ENCODE assay signal across 34 cellular contexts in genomic region chr4:101044766-101045165, GRCh38.
"Had no signal": no experiment of that assay in that cellular context is flagged by ENCODE, and none has a peak within 500 bp of the region (broad histone marks: within the 10 kb centered on the region; RNA-seq: fewer than 3 reads in every experiment).

No MANE protein-coding gene starts in this region.

- H3K9me3 Mint-ChIP-seq: activated CD4-positive, alpha-beta T cell treated with anti-CD3 and anti-CD28 coated beads, Interleukin-2, amount 10 ng/mL, durations not matched to agents 7 days and 5 days; activated CD8-positive, alpha-beta T cell treated with anti-CD3 and anti-CD28 coated beads for 36 hours; activated naive CD4-positive, alpha-beta T cell treated with anti-CD3 and anti-CD28 coated beads for 36 hours; activated naive CD4-positive, alpha-beta T cell treated with anti-CD3 and anti-CD28 coated beads, Interleukin-2, amount 50 U/mL, for 24 hours; activated naive CD8-positive, alpha-beta T cell treated with anti-CD3 and anti-CD28 coated beads for 36 hours; activated naive CD8-positive, alpha-beta T cell treated with anti-CD3 and anti-CD28 coated beads, Interleukin-2, amount 50 U/mL, for 24 hours; activated T-helper 1 cell treated with anti-CD3 and anti-CD28 coated beads, Interleukin-12 subunit alpha, Interleukin-12 subunit beta, Interleukin-2, Interleukin-4 antibody, amounts not matched to agents 30 ng/mL and 10 ng/mL and 1 ng/mL, durations not matched to agents 14 hours and 24 hours and 36 hours; activated T-helper 2 cell treated with anti-CD3 and anti-CD28 coated beads, Interferon-gamma antibody, Interleukin-2, Interleukin-4, amounts not matched to agents 10 μg/mL and 5 μg/mL and 100 μg/mL, durations not matched to agents 14 hours and 24 hours and 36 hours; dendritic cell treated with granulocyte-macrophage colony-stimulating factor and Interleukin-4, amounts not matched to agents 40 ng/mL and 50 ng/mL, for 4 days; endodermal cell; T-helper 2 cell treated with Interferon-gamma antibody and Interleukin-4, amounts not matched to agents 5 μg/mL and 100 μg/mL, for 36 hours had no signal

- H3K4me3 ChIP-seq: adrenal gland, body of pancreas, coronary artery, dorsolateral prefrontal cortex had no signal

- H3K9me3 ChIP-seq: adrenal gland, body of pancreas had no signal

- H3K27ac ChIP-seq: adrenal gland, body of pancreas, coronary artery, dorsolateral prefrontal cortex, WERI-Rb-1 had no signal

- H3K4me1 ChIP-seq: adrenal gland, body of pancreas had no signal

- H3K27me3 ChIP-seq: adrenal gland, body of pancreas, dorsolateral prefrontal cortex had no signal

- H3K4me3 Mint-ChIP-seq: activated CD4-positive, alpha-beta T cell treated with anti-CD3 and anti-CD28 coated beads, Interleukin-2, amount 10 ng/mL, durations not matched to agents 7 days and 5 days; activated CD8-positive, alpha-beta T cell treated with anti-CD3 and anti-CD28 coated beads for 36 hours; activated naive CD4-positive, alpha-beta T cell treated with anti-CD3 and anti-CD28 coated beads for 36 hours; activated naive CD4-positive, alpha-beta T cell treated with anti-CD3 and anti-CD28 coated beads, Interleukin-2, amount 50 U/mL, for 24 hours; activated naive CD8-positive, alpha-beta T cell treated with anti-CD3 and anti-CD28 coated beads for 36 hours; activated naive CD8-positive, alpha-beta T cell treated with anti-CD3 and anti-CD28 coated beads, Interleukin-2, amount 50 U/mL, for 24 hours; activated T-helper 1 cell treated with anti-CD3 and anti-CD28 coated beads, Interleukin-12 subunit alpha, Interleukin-12 subunit beta, Interleukin-2, Interleukin-4 antibody, amounts not matched to agents 30 ng/mL and 10 ng/mL and 1 ng/mL, durations not matched to agents 14 hours and 24 hours and 36 hours; dendritic cell treated with granulocyte-macrophage colony-stimulating factor and Interleukin-4, amounts not matched to agents 40 ng/mL and 50 ng/mL, for 4 days; endodermal cell; T-helper 17 cell; T-helper 2 cell treated with Interferon-gamma antibody and Interleukin-4, amounts not matched to agents 5 μg/mL and 100 μg/mL, for 36 hours had no signal

- H3K36me3 ChIP-seq: adrenal gland, WERI-Rb-1 had no signal

- H3K27ac Mint-ChIP-seq: activated CD4-positive, alpha-beta T cell treated with anti-CD3 and anti-CD28 coated beads, Interleukin-2, amount 10 ng/mL, durations not matched to agents 7 days and 5 days; activated CD8-positive, alpha-beta T cell treated with anti-CD3 and anti-CD28 coated beads for 36 hours; activated naive CD4-positive, alpha-beta T cell treated with anti-CD3 and anti-CD28 coated beads for 36 hours; activated naive CD4-positive, alpha-beta T cell treated with anti-CD3 and anti-CD28 coated beads, Interleukin-2, amount 50 U/mL, for 24 hours; activated naive CD8-positive, alpha-beta T cell treated with anti-CD3 and anti-CD28 coated beads for 36 hours; activated naive CD8-positive, alpha-beta T cell treated with anti-CD3 and anti-CD28 coated beads, Interleukin-2, amount 50 U/mL, for 24 hours; activated T-helper 1 cell treated with anti-CD3 and anti-CD28 coated beads, Interleukin-12 subunit alpha, Interleukin-12 subunit beta, Interleukin-2, Interleukin-4 antibody, amounts not matched to agents 30 ng/mL and 10 ng/mL and 1 ng/mL, durations not matched to agents 14 hours and 24 hours and 36 hours; activated T-helper 2 cell treated with anti-CD3 and anti-CD28 coated beads, Interferon-gamma antibody, Interleukin-2, Interleukin-4, amounts not matched to agents 10 μg/mL and 5 μg/mL and 100 μg/mL, durations not matched to agents 14 hours and 24 hours and 36 hours; dendritic cell treated with granulocyte-macrophage colony-stimulating factor and Interleukin-4, amounts not matched to agents 40 ng/mL and 50 ng/mL, for 4 days; endodermal cell; T-helper 2 cell treated with Interferon-gamma antibody and Interleukin-4, amounts not matched to agents 5 μg/mL and 100 μg/mL, for 36 hours had no signal

- FAIRE-seq: frontal cortex had no signal

- H3K4me1 Mint-ChIP-seq: activated naive CD4-positive, alpha-beta T cell treated with anti-CD3 and anti-CD28 coated beads, Interleukin-2, amount 50 U/mL, for 24 hours had no signal

- H3K36me3 Mint-ChIP-seq: activated naive CD8-positive, alpha-beta T cell treated with anti-CD3 and anti-CD28 coated beads for 36 hours had no signal

- DNase-seq: activated CD4-positive, alpha-beta T cell treated with anti-CD3 and anti-CD28 coated beads for 1 hour; activated CD4-positive, alpha-beta T cell treated with anti-CD3 and anti-CD28 coated beads for 4 hours; activated CD4-positive, alpha-beta T cell treated with anti-CD3 and anti-CD28 coated beads, Interleukin-2, amount 10 ng/mL, durations not matched to agents 7 days and 5 days; activated CD4-positive, alpha-beta T cell treated with anti-CD3 and anti-CD28 coated beads, Interleukin-2, amount 50 U/mL, for 4 hours; activated CD8-positive, alpha-beta memory T cell treated with anti-CD3 and anti-CD28 coated beads for 24 hours; activated CD8-positive, alpha-beta T cell treated with anti-CD3 and anti-CD28 coated beads for 36 hours; activated effector memory CD4-positive, alpha-beta T cell treated with anti-CD3 and anti-CD28 coated beads, Interleukin-2, amount 50 U/mL, for 16 hours; activated naive CD4-positive, alpha-beta T cell treated with anti-CD3 and anti-CD28 coated beads for 36 hours; activated naive CD8-positive, alpha-beta T cell treated with anti-CD3 and anti-CD28 coated beads for 36 hours; activated naive CD8-positive, alpha-beta T cell treated with anti-CD3 and anti-CD28 coated beads, Interleukin-2, amount 50 U/mL, for 24 hours; activated T-cell treated with anti-CD3 and anti-CD28 coated beads, Interleukin-2, amount 50 U/mL, for 1 hour; activated T-cell treated with anti-CD3 and anti-CD28 coated beads, Interleukin-2, amount 50 U/mL, for 48 hours; adrenal gland; amygdala; aorta; body of pancreas; caudate nucleus; dorsolateral prefrontal cortex; effector memory CD4-positive, alpha-beta T cell; endodermal cell; foreskin fibroblast; head of caudate nucleus; hippocampal formation; T-helper 17 cell; T1000; WERI-Rb-1 had no signal

- ATAC-seq: activated CD8-positive, alpha-beta T cell treated with anti-CD3 and anti-CD28 coated beads for 36 hours; activated naive CD8-positive, alpha-beta T cell treated with anti-CD3 and anti-CD28 coated beads, Interleukin-2, amount 50 U/mL, for 24 hours; body of pancreas; esophagus mucosa; T-helper 17 cell had no signal

- H3K27me3 Mint-ChIP-seq: activated CD4-positive, alpha-beta T cell treated with anti-CD3 and anti-CD28 coated beads, Interleukin-2, amount 10 ng/mL, durations not matched to agents 7 days and 5 days; activated CD8-positive, alpha-beta T cell treated with anti-CD3 and anti-CD28 coated beads for 36 hours; activated naive CD4-positive, alpha-beta T cell treated with anti-CD3 and anti-CD28 coated beads, Interleukin-2, amount 50 U/mL, for 24 hours; activated naive CD8-positive, alpha-beta T cell treated with anti-CD3 and anti-CD28 coated beads for 36 hours; activated naive CD8-positive, alpha-beta T cell treated with anti-CD3 and anti-CD28 coated beads, Interleukin-2, amount 50 U/mL, for 24 hours; dendritic cell treated with granulocyte-macrophage colony-stimulating factor and Interleukin-4, amounts not matched to agents 40 ng/mL and 50 ng/mL, for 4 days; T-helper 17 cell had no signal
